2 cellular contexts compared by ENCODE assay signal in the genomic region with DNA sequence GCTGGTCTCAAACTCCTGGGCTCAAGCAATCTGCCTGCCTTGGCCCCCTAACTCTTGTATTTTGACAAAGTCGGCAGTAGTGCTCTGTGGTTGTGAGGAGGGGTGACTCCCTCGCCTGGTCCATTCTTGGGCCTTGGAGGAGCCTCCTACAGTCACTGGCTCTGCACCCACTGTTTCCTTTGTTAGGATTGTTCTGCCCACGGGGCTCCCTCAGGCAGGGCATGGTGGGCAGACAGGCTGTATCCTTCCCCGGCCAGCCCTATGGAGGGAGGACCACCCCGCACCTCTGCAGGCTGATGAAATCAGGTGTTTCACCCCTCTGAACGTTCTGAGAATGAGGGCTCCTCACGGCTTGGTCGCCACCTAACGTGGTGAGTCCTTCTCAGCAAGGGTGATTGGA.
TF ChIP-seq lines count a peak whose summit lies in the region.

No MANE protein-coding gene starts in this region.

TF ChIP-seq in K562, 482 proteins besides CTCF, POLR2A, EP300 and RAD21:
- TF ChIP-seq, protein P1, sequence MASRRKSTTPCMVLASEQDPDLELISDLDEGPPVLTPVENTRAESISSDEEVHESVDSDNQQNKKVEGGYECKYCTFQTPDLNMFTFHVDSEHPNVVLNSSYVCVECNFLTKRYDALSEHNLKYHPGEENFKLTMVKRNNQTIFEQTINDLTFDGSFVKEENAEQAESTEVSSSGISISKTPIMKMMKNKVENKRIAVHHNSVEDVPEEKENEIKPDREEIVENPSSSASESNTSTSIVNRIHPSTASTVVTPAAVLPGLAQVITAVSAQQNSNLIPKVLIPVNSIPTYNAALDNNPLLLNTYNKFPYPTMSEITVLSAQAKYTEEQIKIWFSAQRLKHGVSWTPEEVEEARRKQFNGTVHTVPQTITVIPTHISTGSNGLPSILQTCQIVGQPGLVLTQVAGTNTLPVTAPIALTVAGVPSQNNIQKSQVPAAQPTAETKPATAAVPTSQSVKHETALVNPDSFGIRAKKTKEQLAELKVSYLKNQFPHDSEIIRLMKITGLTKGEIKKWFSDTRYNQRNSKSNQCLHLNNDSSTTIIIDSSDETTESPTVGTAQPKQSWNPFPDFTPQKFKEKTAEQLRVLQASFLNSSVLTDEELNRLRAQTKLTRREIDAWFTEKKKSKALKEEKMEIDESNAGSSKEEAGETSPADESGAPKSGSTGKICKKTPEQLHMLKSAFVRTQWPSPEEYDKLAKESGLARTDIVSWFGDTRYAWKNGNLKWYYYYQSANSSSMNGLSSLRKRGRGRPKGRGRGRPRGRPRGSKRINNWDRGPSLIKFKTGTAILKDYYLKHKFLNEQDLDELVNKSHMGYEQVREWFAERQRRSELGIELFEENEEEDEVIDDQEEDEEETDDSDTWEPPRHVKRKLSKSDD (conservative IDR thresholded peaks at IDR 0.05; ENCODE audit: low read length): no peak
- TF ChIP-seq, protein P2, sequence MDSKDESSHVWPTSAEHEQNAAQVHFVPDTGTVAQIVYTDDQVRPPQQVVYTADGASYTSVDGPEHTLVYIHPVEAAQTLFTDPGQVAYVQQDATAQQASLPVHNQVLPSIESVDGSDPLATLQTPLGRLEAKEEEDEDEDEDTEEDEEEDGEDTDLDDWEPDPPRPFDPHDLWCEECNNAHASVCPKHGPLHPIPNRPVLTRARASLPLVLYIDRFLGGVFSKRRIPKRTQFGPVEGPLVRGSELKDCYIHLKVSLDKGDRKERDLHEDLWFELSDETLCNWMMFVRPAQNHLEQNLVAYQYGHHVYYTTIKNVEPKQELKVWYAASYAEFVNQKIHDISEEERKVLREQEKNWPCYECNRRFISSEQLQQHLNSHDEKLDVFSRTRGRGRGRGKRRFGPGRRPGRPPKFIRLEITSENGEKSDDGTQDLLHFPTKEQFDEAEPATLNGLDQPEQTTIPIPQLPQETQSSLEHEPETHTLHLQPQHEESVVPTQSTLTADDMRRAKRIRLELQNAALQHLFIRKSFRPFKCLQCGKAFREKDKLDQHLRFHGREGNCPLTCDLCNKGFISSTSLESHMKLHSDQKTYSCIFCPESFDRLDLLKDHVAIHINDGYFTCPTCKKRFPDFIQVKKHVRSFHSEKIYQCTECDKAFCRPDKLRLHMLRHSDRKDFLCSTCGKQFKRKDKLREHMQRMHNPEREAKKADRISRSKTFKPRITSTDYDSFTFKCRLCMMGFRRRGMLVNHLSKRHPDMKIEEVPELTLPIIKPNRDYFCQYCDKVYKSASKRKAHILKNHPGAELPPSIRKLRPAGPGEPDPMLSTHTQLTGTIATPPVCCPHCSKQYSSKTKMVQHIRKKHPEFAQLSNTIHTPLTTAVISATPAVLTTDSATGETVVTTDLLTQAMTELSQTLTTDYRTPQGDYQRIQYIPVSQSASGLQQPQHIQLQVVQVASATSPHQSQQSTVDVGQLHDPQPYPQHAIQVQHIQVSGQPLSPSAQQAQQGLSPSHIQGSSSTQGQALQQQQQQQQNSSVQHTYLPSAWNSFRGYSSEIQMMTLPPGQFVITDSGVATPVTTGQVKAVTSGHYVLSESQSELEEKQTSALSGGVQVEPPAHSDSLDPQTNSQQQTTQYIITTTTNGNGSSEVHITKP (IDR thresholded peaks at IDR 0.05; ENCODE audit: partially characterized antibody): peak; percentile 92
- TF ChIP-seq, protein P3, sequence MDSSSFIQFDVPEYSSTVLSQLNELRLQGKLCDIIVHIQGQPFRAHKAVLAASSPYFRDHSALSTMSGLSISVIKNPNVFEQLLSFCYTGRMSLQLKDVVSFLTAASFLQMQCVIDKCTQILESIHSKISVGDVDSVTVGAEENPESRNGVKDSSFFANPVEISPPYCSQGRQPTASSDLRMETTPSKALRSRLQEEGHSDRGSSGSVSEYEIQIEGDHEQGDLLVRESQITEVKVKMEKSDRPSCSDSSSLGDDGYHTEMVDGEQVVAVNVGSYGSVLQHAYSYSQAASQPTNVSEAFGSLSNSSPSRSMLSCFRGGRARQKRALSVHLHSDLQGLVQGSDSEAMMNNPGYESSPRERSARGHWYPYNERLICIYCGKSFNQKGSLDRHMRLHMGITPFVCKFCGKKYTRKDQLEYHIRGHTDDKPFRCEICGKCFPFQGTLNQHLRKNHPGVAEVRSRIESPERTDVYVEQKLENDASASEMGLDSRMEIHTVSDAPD (CRISPR knock-in tag; IDR thresholded peaks at IDR 0.05): no peak

TF ChIP-seq in WTC11, 78 proteins besides CTCF, POLR2A, EP300 and RAD21 (continues in another document):
- TF ChIP-seq, protein P4, sequence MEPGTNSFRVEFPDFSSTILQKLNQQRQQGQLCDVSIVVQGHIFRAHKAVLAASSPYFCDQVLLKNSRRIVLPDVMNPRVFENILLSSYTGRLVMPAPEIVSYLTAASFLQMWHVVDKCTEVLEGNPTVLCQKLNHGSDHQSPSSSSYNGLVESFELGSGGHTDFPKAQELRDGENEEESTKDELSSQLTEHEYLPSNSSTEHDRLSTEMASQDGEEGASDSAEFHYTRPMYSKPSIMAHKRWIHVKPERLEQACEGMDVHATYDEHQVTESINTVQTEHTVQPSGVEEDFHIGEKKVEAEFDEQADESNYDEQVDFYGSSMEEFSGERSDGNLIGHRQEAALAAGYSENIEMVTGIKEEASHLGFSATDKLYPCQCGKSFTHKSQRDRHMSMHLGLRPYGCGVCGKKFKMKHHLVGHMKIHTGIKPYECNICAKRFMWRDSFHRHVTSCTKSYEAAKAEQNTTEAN (CRISPR knock-in tag; IDR thresholded peaks at IDR 0.05): no peak
- no peak for TF ChIP-seq ZNF263 (CRISPR knock-in tag; IDR thresholded peaks at IDR 0.05; ENCODE audit: low read depth)
- no peak for TF ChIP-seq NR3C1 (CRISPR knock-in tag; conservative IDR thresholded peaks at IDR 0.05; ENCODE audit: low read depth)
- TF ChIP-seq, protein P5, sequence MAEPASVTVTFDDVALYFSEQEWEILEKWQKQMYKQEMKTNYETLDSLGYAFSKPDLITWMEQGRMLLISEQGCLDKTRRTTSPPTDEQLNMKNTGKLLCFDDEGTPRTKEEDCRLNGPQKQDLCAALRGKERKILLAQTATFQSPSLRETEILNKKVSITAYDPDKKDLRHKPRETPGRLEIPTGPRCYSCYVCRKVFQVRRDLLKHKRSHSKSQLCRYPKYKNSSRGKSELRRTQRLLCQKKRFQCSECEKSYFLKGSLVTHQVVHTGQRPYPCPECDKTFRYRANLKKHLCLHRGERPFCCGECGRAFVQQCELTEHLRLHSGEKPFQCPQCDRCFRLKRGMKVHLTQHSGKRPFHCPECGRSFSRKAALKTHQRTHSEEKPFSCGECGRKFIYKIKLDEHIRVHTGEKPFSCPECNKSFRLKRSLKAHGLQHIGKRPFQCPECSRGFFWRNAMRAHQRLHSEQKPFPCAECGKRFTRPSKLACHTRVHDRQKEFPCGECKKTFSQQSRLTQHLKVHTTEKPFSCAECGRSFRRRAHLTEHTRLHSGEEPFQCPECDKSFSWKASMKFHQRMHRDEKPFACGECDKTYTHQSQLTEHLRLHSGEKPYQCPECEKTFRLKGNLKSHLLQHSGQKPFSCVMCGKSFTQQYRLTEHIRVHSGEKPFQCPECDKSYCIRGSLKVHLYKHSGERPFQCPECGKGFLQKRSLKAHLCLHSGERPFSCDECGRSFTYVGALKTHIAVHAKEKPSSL (CRISPR knock-in tag; conservative IDR thresholded peaks at IDR 0.05): no peak
- no peak for TF ChIP-seq ELF4 (CRISPR knock-in tag; IDR thresholded peaks at IDR 0.05; ENCODE audit: low read depth)
- TF ChIP-seq, protein P6, sequence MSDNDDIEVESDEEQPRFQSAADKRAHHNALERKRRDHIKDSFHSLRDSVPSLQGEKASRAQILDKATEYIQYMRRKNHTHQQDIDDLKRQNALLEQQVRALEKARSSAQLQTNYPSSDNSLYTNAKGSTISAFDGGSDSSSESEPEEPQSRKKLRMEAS (CRISPR knock-in tag; IDR thresholded peaks at IDR 0.05): no peak
- TF ChIP-seq, protein P7, sequence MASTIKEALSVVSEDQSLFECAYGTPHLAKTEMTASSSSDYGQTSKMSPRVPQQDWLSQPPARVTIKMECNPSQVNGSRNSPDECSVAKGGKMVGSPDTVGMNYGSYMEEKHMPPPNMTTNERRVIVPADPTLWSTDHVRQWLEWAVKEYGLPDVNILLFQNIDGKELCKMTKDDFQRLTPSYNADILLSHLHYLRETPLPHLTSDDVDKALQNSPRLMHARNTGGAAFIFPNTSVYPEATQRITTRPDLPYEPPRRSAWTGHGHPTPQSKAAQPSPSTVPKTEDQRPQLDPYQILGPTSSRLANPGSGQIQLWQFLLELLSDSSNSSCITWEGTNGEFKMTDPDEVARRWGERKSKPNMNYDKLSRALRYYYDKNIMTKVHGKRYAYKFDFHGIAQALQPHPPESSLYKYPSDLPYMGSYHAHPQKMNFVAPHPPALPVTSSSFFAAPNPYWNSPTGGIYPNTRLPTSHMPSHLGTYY (CRISPR knock-in tag; IDR thresholded peaks at IDR 0.05): no peak
- no peak for TF ChIP-seq CBFB (CRISPR knock-in tag; IDR thresholded peaks at IDR 0.05; ENCODE audit: low read depth)
- TF ChIP-seq, protein P8, sequence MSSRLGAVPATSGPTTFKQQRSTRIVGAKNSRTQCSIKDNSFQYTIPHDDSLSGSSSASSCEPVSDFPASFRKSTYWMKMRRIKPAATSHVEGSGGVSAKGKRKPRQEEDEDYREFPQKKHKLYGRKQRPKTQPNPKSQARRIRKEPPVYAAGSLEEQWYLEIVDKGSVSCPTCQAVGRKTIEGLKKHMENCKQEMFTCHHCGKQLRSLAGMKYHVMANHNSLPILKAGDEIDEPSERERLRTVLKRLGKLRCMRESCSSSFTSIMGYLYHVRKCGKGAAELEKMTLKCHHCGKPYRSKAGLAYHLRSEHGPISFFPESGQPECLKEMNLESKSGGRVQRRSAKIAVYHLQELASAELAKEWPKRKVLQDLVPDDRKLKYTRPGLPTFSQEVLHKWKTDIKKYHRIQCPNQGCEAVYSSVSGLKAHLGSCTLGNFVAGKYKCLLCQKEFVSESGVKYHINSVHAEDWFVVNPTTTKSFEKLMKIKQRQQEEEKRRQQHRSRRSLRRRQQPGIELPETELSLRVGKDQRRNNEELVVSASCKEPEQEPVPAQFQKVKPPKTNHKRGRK (CRISPR knock-in tag; IDR thresholded peaks at IDR 0.05; ENCODE audit: borderline replicate concordance): no peak
- TF ChIP-seq NR2C2 (CRISPR knock-in tag; IDR thresholded peaks at IDR 0.05): no peak
- TF ChIP-seq, protein P9, sequence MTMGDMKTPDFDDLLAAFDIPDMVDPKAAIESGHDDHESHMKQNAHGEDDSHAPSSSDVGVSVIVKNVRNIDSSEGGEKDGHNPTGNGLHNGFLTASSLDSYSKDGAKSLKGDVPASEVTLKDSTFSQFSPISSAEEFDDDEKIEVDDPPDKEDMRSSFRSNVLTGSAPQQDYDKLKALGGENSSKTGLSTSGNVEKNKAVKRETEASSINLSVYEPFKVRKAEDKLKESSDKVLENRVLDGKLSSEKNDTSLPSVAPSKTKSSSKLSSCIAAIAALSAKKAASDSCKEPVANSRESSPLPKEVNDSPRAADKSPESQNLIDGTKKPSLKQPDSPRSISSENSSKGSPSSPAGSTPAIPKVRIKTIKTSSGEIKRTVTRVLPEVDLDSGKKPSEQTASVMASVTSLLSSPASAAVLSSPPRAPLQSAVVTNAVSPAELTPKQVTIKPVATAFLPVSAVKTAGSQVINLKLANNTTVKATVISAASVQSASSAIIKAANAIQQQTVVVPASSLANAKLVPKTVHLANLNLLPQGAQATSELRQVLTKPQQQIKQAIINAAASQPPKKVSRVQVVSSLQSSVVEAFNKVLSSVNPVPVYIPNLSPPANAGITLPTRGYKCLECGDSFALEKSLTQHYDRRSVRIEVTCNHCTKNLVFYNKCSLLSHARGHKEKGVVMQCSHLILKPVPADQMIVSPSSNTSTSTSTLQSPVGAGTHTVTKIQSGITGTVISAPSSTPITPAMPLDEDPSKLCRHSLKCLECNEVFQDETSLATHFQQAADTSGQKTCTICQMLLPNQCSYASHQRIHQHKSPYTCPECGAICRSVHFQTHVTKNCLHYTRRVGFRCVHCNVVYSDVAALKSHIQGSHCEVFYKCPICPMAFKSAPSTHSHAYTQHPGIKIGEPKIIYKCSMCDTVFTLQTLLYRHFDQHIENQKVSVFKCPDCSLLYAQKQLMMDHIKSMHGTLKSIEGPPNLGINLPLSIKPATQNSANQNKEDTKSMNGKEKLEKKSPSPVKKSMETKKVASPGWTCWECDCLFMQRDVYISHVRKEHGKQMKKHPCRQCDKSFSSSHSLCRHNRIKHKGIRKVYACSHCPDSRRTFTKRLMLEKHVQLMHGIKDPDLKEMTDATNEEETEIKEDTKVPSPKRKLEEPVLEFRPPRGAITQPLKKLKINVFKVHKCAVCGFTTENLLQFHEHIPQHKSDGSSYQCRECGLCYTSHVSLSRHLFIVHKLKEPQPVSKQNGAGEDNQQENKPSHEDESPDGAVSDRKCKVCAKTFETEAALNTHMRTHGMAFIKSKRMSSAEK (CRISPR knock-in tag; IDR thresholded peaks at IDR 0.05; ENCODE audit: borderline replicate concordance): no peak
- TF ChIP-seq, protein P10, sequence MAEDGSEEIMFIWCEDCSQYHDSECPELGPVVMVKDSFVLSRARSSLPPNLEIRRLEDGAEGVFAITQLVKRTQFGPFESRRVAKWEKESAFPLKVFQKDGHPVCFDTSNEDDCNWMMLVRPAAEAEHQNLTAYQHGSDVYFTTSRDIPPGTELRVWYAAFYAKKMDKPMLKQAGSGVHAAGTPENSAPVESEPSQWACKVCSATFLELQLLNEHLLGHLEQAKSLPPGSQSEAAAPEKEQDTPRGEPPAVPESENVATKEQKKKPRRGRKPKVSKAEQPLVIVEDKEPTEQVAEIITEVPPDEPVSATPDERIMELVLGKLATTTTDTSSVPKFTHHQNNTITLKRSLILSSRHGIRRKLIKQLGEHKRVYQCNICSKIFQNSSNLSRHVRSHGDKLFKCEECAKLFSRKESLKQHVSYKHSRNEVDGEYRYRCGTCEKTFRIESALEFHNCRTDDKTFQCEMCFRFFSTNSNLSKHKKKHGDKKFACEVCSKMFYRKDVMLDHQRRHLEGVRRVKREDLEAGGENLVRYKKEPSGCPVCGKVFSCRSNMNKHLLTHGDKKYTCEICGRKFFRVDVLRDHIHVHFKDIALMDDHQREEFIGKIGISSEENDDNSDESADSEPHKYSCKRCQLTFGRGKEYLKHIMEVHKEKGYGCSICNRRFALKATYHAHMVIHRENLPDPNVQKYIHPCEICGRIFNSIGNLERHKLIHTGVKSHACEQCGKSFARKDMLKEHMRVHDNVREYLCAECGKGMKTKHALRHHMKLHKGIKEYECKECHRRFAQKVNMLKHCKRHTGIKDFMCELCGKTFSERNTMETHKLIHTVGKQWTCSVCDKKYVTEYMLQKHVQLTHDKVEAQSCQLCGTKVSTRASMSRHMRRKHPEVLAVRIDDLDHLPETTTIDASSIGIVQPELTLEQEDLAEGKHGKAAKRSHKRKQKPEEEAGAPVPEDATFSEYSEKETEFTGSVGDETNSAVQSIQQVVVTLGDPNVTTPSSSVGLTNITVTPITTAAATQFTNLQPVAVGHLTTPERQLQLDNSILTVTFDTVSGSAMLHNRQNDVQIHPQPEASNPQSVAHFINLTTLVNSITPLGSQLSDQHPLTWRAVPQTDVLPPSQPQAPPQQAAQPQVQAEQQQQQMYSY (CRISPR knock-in tag; IDR thresholded peaks at IDR 0.05): no peak
- TF ChIP-seq NFE2L1 (CRISPR knock-in tag; IDR thresholded peaks at IDR 0.05): no peak
- no peak for TF ChIP-seq SOX15 (CRISPR knock-in tag; IDR thresholded peaks at IDR 0.05)
- TF ChIP-seq, protein P11, sequence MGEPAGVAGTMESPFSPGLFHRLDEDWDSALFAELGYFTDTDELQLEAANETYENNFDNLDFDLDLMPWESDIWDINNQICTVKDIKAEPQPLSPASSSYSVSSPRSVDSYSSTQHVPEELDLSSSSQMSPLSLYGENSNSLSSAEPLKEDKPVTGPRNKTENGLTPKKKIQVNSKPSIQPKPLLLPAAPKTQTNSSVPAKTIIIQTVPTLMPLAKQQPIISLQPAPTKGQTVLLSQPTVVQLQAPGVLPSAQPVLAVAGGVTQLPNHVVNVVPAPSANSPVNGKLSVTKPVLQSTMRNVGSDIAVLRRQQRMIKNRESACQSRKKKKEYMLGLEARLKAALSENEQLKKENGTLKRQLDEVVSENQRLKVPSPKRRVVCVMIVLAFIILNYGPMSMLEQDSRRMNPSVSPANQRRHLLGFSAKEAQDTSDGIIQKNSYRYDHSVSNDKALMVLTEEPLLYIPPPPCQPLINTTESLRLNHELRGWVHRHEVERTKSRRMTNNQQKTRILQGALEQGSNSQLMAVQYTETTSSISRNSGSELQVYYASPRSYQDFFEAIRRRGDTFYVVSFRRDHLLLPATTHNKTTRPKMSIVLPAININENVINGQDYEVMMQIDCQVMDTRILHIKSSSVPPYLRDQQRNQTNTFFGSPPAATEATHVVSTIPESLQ (CRISPR knock-in tag; IDR thresholded peaks at IDR 0.05): no peak
- no peak for TF ChIP-seq SMAD4 (CRISPR knock-in tag; IDR thresholded peaks at IDR 0.05)
- TF ChIP-seq ZNF138 (CRISPR knock-in tag; conservative IDR thresholded peaks at IDR 0.05): no peak
- no peak for TF ChIP-seq GTF2I (CRISPR knock-in tag; conservative IDR thresholded peaks at IDR 0.05)
